Comparison of ENCODE assay signal across 14 cellular contexts in genomic region chr6:107787589-107787960, GRCh38. TPM values are rescaled to one million over a fixed set of nuclear protein-coding genes. Genes with fewer than 3 reads are reported as not detected.
DNase-seq lines count a peak whose midpoint lies in the region; ATAC-seq and TF ChIP-seq lines count a peak whose summit lies in the region.
"Had no signal": no experiment of that assay in that cellular context is flagged by ENCODE, and none has a peak within 500 bp of the region (broad histone marks: within the 10 kb centered on the region; RNA-seq: fewer than 3 reads in every experiment).

No MANE protein-coding gene starts in this region.

- H3K36me3 Mint-ChIP-seq in activated CD8-positive, alpha-beta T cell treated with anti-CD3 and anti-CD28 coated beads, Interleukin-2, amount 10 ng/mL, durations not matched to agents 7 days and 5 days (ENCODE audit: low read depth) = peaks cover 15% of the 10 kb centered on the region
- peaks cover 3% of the 10 kb centered on the region for H3K36me3 Mint-ChIP-seq in activated CD8-positive, alpha-beta T cell treated with anti-CD3 and anti-CD28 coated beads for 36 hours (ENCODE audit: low read depth)
- peaks cover 14% of the 10 kb centered on the region for H3K36me3 Mint-ChIP-seq in effector memory CD8-positive, alpha-beta T cell (ENCODE audit: insufficient read depth)

- POLR2A ChIA-PET in activated CD8-positive, alpha-beta T cell treated with anti-CD3 and anti-CD28 coated beads, Interleukin-2, amount 10 ng/mL, durations not matched to agents 7 days and 5 days (lab: Charles Lee) = interaction anchor here (0.9 to 4.1 kb wide), 3 partner anchors 33 to 61 kb away, joined by 4 to 58 read pairs (median 7); partner anchors contain the start of gene SCML4
- POLR2A ChIA-PET in activated CD8-positive, alpha-beta T cell treated with anti-CD3 and anti-CD28 coated beads for 36 hours (lab: Charles Lee) = interaction anchor here (0.6 to 2.7 kb wide), 9 partner anchors 14 to 88 kb away, joined by 3 to 10 read pairs (median 3); no protein-coding TSS in a partner anchor

- H3K27ac ChIP-seq in DND-41 (ENCODE audit: low read length) = no peak overlapping the region
- peak overlapping the region in 5 of 8 donors; percentile 3 to 63 (median 40) for H3K27ac ChIP-seq in spleen
- H3K27ac ChIP-seq in osteoblast (ENCODE audit: low read depth, low read length) = no peak overlapping the region
- H3K27ac ChIP-seq: pancreas, right lobe of liver had no signal

- 73 to 88% (median 75%) methylated on average over 2 of the region's 2 CpGs for WGBS in spleen, 5 donors

- no peaks in the 10 kb centered on the region for H3K79me2 ChIP-seq in DND-41 (ENCODE audit: insufficient read depth, low read length)
- no peaks in the 10 kb centered on the region for H3K79me2 ChIP-seq in osteoblast (ENCODE audit: insufficient read depth, low read length)

- no peaks in the 10 kb centered on the region for H3K9me3 Mint-ChIP-seq in activated CD8-positive, alpha-beta T cell treated with anti-CD3 and anti-CD28 coated beads, Interleukin-2, amount 10 ng/mL, durations not matched to agents 7 days and 5 days (ENCODE audit: insufficient read depth)
- no peaks in the 10 kb centered on the region for H3K9me3 Mint-ChIP-seq in activated CD8-positive, alpha-beta T cell treated with anti-CD3 and anti-CD28 coated beads for 36 hours
- H3K9me3 Mint-ChIP-seq in effector memory CD8-positive, alpha-beta T cell = no peaks in the 10 kb centered on the region

- H3K4me3 ChIP-seq in DND-41 (ENCODE audit: low read depth in 1 of 2, low read length in 2 of 2) (no peak overlapping the region), spleen (no peak overlapping the region), osteoblast (ENCODE audit: insufficient read depth, low read length) (no peak overlapping the region)
- H3K4me3 ChIP-seq: heart left ventricle, pancreas, right lobe of liver had no signal

- DNase-seq in activated CD8-positive, alpha-beta T cell treated with anti-CD3 and anti-CD28 coated beads, Interleukin-2, amount 10 ng/mL, durations not matched to agents 7 days and 5 days = no peak
- DNase-seq in activated CD8-positive, alpha-beta T cell treated with anti-CD3 and anti-CD28 coated beads for 36 hours = no peak
- DNase-seq in DND-41 (no peak), spleen (no peak), SKM-1 (lab: John Stamatoyannopoulos, UW; ENCODE audit: unreplicated experiment) (no peak), osteoblast (ENCODE audit: insufficient read length, low spot score, missing footprints) (no peak), left lobe of liver (ENCODE audit: low spot score) (no peak)
- DNase-seq in effector memory CD8-positive, alpha-beta T cell = no peak
- DNase-seq: HCEC 1CT, heart left ventricle, left ventricle myocardium superior, pancreas, right lobe of liver had no signal

- H3K27ac Mint-ChIP-seq in activated CD8-positive, alpha-beta T cell treated with anti-CD3 and anti-CD28 coated beads, Interleukin-2, amount 10 ng/mL, durations not matched to agents 7 days and 5 days = peak overlapping the region; percentile 91
- H3K27ac Mint-ChIP-seq in activated CD8-positive, alpha-beta T cell treated with anti-CD3 and anti-CD28 coated beads for 36 hours = no peak overlapping the region
- peak overlapping the region; percentile 90 to 94 for H3K27ac Mint-ChIP-seq in effector memory CD8-positive, alpha-beta T cell

- peaks cover 30% of the 10 kb centered on the region for H3K4me1 ChIP-seq in DND-41 (ENCODE audit: insufficient read depth, low read length)
- peaks cover 21 to 82% (median 38%) of the 10 kb centered on the region in 6 donors for H3K4me1 ChIP-seq in spleen
- peaks cover 14% of the 10 kb centered on the region for H3K4me1 ChIP-seq in osteoblast (ENCODE audit: insufficient read depth, low read length)
- H3K4me1 ChIP-seq: heart left ventricle, pancreas, right lobe of liver had no signal

- H4K20me1 ChIP-seq in DND-41 (ENCODE audit: insufficient read depth, low read length) (no peaks in the 10 kb centered on the region; the same call in 1 of the 2 replicates), osteoblast (ENCODE audit: insufficient read depth, low read length) (no peaks in the 10 kb centered on the region)

- 0 out of 2 replicates have a peak overlapping the region, but pooled peaks have one; percentile 45 for H3K4me2 ChIP-seq in DND-41 (ENCODE audit: insufficient read depth, low read length)
- no peak overlapping the region for H3K4me2 ChIP-seq in osteoblast (ENCODE audit: insufficient read depth, low read length)

- CTCF ChIA-PET in activated CD8-positive, alpha-beta T cell treated with anti-CD3 and anti-CD28 coated beads, Interleukin-2, amount 10 ng/mL, durations not matched to agents 7 days and 5 days (lab: Charles Lee) = interaction anchor here (0.7 to 7.2 kb wide), 12 partner anchors 8 to 80 kb away, joined by 3 to 46 read pairs (median 6); partner anchors contain the start of gene SCML4
- CTCF ChIA-PET in activated CD8-positive, alpha-beta T cell treated with anti-CD3 and anti-CD28 coated beads for 36 hours (lab: Charles Lee) = interaction anchor here (0.8 to 3.0 kb wide), 7 partner anchors 8 to 80 kb away, joined by 3 to 23 read pairs (median 3); no protein-coding TSS in a partner anchor

- TF ChIP-seq CTCF in activated CD8-positive, alpha-beta T cell treated with anti-CD3 and anti-CD28 coated beads for 36 hours (IDR thresholded peaks at IDR 0.05) = no peak
- TF ChIP-seq CTCF in DND-41 (IDR thresholded peaks at IDR 0.05; ENCODE audit: borderline replicate concordance, extremely low read depth, low read length, poor library complexity, severe bottlenecking) (no peak), spleen (IDR thresholded peaks at IDR 0.05 in 8 of 11, conservative IDR thresholded peaks at IDR 0.05 in 3 of 11) (no peak), osteoblast (IDR thresholded peaks at IDR 0.05; ENCODE audit: extremely low read depth, low read depth, low read length) (no peak)

- intact Hi-C loops in activated CD8-positive, alpha-beta T cell treated with anti-CD3 and anti-CD28 coated beads for 36 hours (cut with micrococcal nuclease) = loop anchor here (5.0 kb wide), 2 partner anchors 35 to 55 kb away; partner anchors contain the start of gene SCML4
- intact Hi-C loops in spleen (cut with DNase I; ENCODE audit: low total_unique reads) = no loop called here

- H3K4me3 Mint-ChIP-seq in activated CD8-positive, alpha-beta T cell treated with anti-CD3 and anti-CD28 coated beads, Interleukin-2, amount 10 ng/mL, durations not matched to agents 7 days and 5 days = peak overlapping the region; percentile 69
- H3K4me3 Mint-ChIP-seq in activated CD8-positive, alpha-beta T cell treated with anti-CD3 and anti-CD28 coated beads for 36 hours = no peak overlapping the region
- H3K4me3 Mint-ChIP-seq in effector memory CD8-positive, alpha-beta T cell = peak overlapping the region; percentile 77 to 80

- H3K9ac ChIP-seq in DND-41 (ENCODE audit: low read depth, low read length) = no peak overlapping the region

- no peak for ATAC-seq in activated CD8-positive, alpha-beta T cell treated with anti-CD3 and anti-CD28 coated beads, Interleukin-2, amount 10 ng/mL, durations not matched to agents 7 days and 5 days
- no peak for ATAC-seq in activated CD8-positive, alpha-beta T cell treated with anti-CD3 and anti-CD28 coated beads for 36 hours
- ATAC-seq in DND-41 (ENCODE audit: insufficient read depth, low read depth) (no peak), left lobe of liver (no peak)
- ATAC-seq in effector memory CD8-positive, alpha-beta T cell (replicated peaks) = no peak
- ATAC-seq: heart left ventricle, left ventricle myocardium superior, pancreas had no signal

- no peak overlapping the region for H2AFZ ChIP-seq in DND-41 (ENCODE audit: low read depth, low read length)
- no peak overlapping the region for H2AFZ ChIP-seq in osteoblast (ENCODE audit: low read length)

- peaks cover 69% of the 10 kb centered on the region for H3K4me1 Mint-ChIP-seq in activated CD8-positive, alpha-beta T cell treated with anti-CD3 and anti-CD28 coated beads, Interleukin-2, amount 10 ng/mL, durations not matched to agents 7 days and 5 days (ENCODE audit: low read depth)
- peaks cover 83% of the 10 kb centered on the region for H3K4me1 Mint-ChIP-seq in activated CD8-positive, alpha-beta T cell treated with anti-CD3 and anti-CD28 coated beads for 36 hours (ENCODE audit: low read depth)
- peaks cover 69 to 72% of the 10 kb centered on the region in 2 donors for H3K4me1 Mint-ChIP-seq in effector memory CD8-positive, alpha-beta T cell (ENCODE audit: low read depth in 2 of 2)

- H3K27me3 ChIP-seq in DND-41 (ENCODE audit: insufficient read depth, low read length, poor library complexity) (peaks cover 16% of the 10 kb centered on the region), spleen (replicated peaks in 1 of 7) (no peaks in the 10 kb centered on the region), osteoblast (ENCODE audit: insufficient read depth, low read length) (peaks cover 43% of the 10 kb centered on the region)
- H3K27me3 ChIP-seq: pancreas, right lobe of liver had no signal

- TF ChIP-seq POLR2A in spleen (IDR thresholded peaks at IDR 0.05) = no peak

- H3K27me3 Mint-ChIP-seq in activated CD8-positive, alpha-beta T cell treated with anti-CD3 and anti-CD28 coated beads, Interleukin-2, amount 10 ng/mL, durations not matched to agents 7 days and 5 days (ENCODE audit: low read depth) = no peaks in the 10 kb centered on the region
- H3K27me3 Mint-ChIP-seq in activated CD8-positive, alpha-beta T cell treated with anti-CD3 and anti-CD28 coated beads for 36 hours = no peaks in the 10 kb centered on the region
- no peaks in the 10 kb centered on the region for H3K27me3 Mint-ChIP-seq in effector memory CD8-positive, alpha-beta T cell

- H3K36me3 ChIP-seq in DND-41 (ENCODE audit: insufficient read depth, low read length) (no peaks in the 10 kb centered on the region), spleen (no peaks in the 10 kb centered on the region), osteoblast (ENCODE audit: insufficient read depth, low read length) (no peaks in the 10 kb centered on the region)
- H3K36me3 ChIP-seq: heart left ventricle, pancreas, right lobe of liver had no signal

- no peaks in the 10 kb centered on the region for H3K9me3 ChIP-seq in DND-41 (ENCODE audit: insufficient read depth, low read length, severe bottlenecking)
- no peaks in the 10 kb centered on the region for H3K9me3 ChIP-seq in spleen
- H3K9me3 ChIP-seq in osteoblast (ENCODE audit: low read depth, low read length) = no peaks in the 10 kb centered on the region
- H3K9me3 ChIP-seq: heart left ventricle, pancreas, right lobe of liver had no signal

RNA-seq across cellular contexts. Expression of gene SCML4, which starts 36.5 kb away (rescaled TPM):
- 10 to 100 TPM; 27.4 to 31.8 TPM for total RNA-seq in activated CD8-positive, alpha-beta T cell treated with anti-CD3 and anti-CD28 coated beads, Interleukin-2, amount 10 ng/mL, durations not matched to agents 7 days and 5 days
- 10 to 100 TPM; 14.8 to 17.9 TPM for total RNA-seq in activated CD8-positive, alpha-beta T cell treated with anti-CD3 and anti-CD28 coated beads for 36 hours
- total RNA-seq in spleen (10 to 100 TPM; 15.8 to 39.8 (median 28.7) TPM), osteoblast (not detected in 2 replicates), left lobe of liver (1.1 TPM)
- 1 to 10 TPM; 6.6 to 8.8 (median 7.1) TPM for polyA plus RNA-seq in spleen
- total RNA-seq: LHCN-M2 had no signal

Comparison
In these comparisons a context has a peak if more than half of its experiments do, and no peak if none do; other contexts are left out.
1. H3K27ac ChIP-seq: peak in spleen (5 of 8); none in DND-41 (single experiment) and osteoblast (single experiment).